In the genomic region with DNA sequence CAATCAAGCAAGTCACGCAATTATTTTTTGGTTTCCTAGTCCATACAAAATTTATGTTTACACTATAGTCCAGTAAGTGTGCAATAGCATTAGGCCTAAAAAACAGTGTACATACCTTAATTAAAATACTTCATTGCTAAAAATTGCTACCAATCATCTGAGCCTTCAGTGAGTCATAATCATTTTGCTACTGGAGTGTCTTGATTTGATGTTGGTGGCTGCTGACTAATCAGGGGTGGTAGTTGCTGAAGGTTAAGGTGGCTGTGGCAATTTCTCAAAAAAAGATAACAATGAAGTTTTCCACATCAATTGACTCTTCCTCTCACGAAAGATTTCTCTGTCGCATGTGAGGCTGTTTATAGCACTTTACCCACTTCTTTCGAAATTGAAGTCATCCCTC, we compare ENCODE assay signal across 15 cellular contexts.
"Had no signal": no experiment of that assay in that cellular context is flagged by ENCODE, and none has a peak within 500 bp of the region (broad histone marks: within the 10 kb centered on the region; RNA-seq: fewer than 3 reads in every experiment).

No MANE protein-coding gene starts in this region.

- H3K4me1 Mint-ChIP-seq: activated naive CD8-positive, alpha-beta T cell treated with anti-CD3 and anti-CD28 coated beads, Interleukin-2, amount 10 ng/mL, durations not matched to agents 7 days and 5 days had no signal

- DNase-seq: activated CD8-positive, alpha-beta memory T cell treated with anti-CD3 and anti-CD28 coated beads, Interleukin-2, amount 50 U/mL, for 4 hours; activated CD8-positive, alpha-beta T cell treated with anti-CD3 and anti-CD28 coated beads for 36 hours; activated naive CD8-positive, alpha-beta T cell treated with anti-CD3 and anti-CD28 coated beads, Interleukin-2, amount 10 ng/mL, durations not matched to agents 7 days and 5 days; caudate nucleus; colonic mucosa; left ventricle myocardium inferior; mesendoderm; nephron progenitor cell; stimulated activated CD4-positive, alpha-beta T cell treated with anti-CD3 and anti-CD28 coated beads, Interleukin-4, amount 100 ng/mL, for 1 hour; stimulated activated CD8-positive, alpha-beta memory T cell treated with anti-CD3 and anti-CD28 coated beads, Interleukin-4, amount 100 ng/mL, for 48 hours; T-helper 9 cell; upper lobe of right lung had no signal

- H3K4me3 Mint-ChIP-seq: activated CD8-positive, alpha-beta T cell treated with anti-CD3 and anti-CD28 coated beads for 36 hours; activated naive CD8-positive, alpha-beta T cell treated with anti-CD3 and anti-CD28 coated beads, Interleukin-2, amount 10 ng/mL, durations not matched to agents 7 days and 5 days; nephron progenitor cell; stimulated activated naive CD8-positive, alpha-beta T cell treated with anti-CD3 and anti-CD28 coated beads, Interleukin-15, Interleukin-2, amounts not matched to agents 100 ng/mL and 50 ng/mL, for 24 hours had no signal

- H3K9me3 ChIP-seq: ascending aorta, colonic mucosa, left ventricle myocardium inferior, upper lobe of right lung had no signal

- H3K4me3 ChIP-seq: ascending aorta, colonic mucosa, left ventricle myocardium inferior, upper lobe of right lung had no signal

- H3K36me3 Mint-ChIP-seq: activated naive CD8-positive, alpha-beta T cell treated with anti-CD3 and anti-CD28 coated beads, Interleukin-2, amount 10 ng/mL, durations not matched to agents 7 days and 5 days had no signal

- H3K27ac Mint-ChIP-seq: activated CD8-positive, alpha-beta T cell treated with anti-CD3 and anti-CD28 coated beads for 36 hours; activated naive CD8-positive, alpha-beta T cell treated with anti-CD3 and anti-CD28 coated beads, Interleukin-2, amount 10 ng/mL, durations not matched to agents 7 days and 5 days; nephron progenitor cell; stimulated activated naive CD8-positive, alpha-beta T cell treated with anti-CD3 and anti-CD28 coated beads, Interleukin-15, Interleukin-2, amounts not matched to agents 100 ng/mL and 50 ng/mL, for 24 hours had no signal

- H3K9me3 Mint-ChIP-seq: nephron progenitor cell had no signal

- ATAC-seq: activated CD8-positive, alpha-beta T cell treated with anti-CD3 and anti-CD28 coated beads for 36 hours; upper lobe of right lung had no signal

- H3K27me3 ChIP-seq: ascending aorta, colonic mucosa, upper lobe of right lung had no signal

- H3K27ac ChIP-seq: ascending aorta, colonic mucosa, epithelial cell of prostate, left ventricle myocardium inferior, upper lobe of right lung had no signal

- H3K36me3 ChIP-seq: ascending aorta, colonic mucosa, left ventricle myocardium inferior, upper lobe of right lung had no signal

- H3K27me3 Mint-ChIP-seq: activated CD8-positive, alpha-beta T cell treated with anti-CD3 and anti-CD28 coated beads for 36 hours; activated naive CD8-positive, alpha-beta T cell treated with anti-CD3 and anti-CD28 coated beads, Interleukin-2, amount 10 ng/mL, durations not matched to agents 7 days and 5 days; stimulated activated naive CD8-positive, alpha-beta T cell treated with anti-CD3 and anti-CD28 coated beads, Interleukin-15, Interleukin-2, amounts not matched to agents 100 ng/mL and 50 ng/mL, for 24 hours had no signal

- H3K4me1 ChIP-seq: ascending aorta, colonic mucosa, left ventricle myocardium inferior, upper lobe of right lung had no signal
